15 cellular contexts compared by ENCODE assay signal in the genomic region with DNA sequence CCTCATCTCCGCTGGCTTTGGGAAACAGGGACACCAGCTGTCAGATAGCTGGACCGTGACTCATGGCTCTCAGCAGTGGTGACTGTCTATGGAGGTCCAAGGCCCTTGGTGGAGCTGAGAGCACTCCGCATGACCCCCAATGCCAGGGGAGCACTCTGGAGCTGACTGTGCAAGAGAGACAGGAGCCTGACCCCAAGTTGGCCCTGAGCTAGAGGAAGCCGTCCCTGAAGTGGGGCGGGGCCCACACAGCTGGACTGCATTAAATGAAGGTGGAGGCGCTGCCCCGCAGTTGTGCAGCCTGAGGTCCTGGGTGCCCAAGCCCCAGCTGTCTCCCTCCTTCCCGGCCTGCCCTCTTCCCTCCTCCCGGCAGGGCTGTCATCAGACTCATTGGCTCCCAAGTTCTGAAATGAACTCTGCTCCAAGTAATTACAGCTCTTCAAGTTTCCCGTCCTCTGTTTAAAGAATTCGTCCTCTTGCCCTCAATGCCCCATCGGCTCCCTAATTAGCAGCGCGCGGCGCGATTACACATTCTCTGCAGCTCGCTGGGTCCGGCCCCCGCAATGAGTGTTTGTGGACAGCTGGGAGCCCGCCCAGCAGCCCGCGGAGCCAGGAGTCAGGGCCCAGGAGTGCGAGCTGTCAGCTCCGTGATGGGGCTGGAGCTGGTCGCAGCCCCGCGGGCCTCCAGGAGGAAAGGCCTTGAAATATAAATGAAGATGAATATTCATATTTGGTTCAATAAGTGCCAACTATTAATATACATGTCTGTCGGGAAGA.
DNase-seq lines count a peak whose midpoint lies in the region; ATAC-seq, FAIRE-seq and TF ChIP-seq lines count a peak whose summit lies in the region.
"Had no signal": no experiment of that assay in that cellular context is flagged by ENCODE, and none has a peak within 500 bp of the region (broad histone marks: within the 10 kb centered on the region; RNA-seq: fewer than 3 reads in every experiment).

No MANE protein-coding gene starts in this region.

- peak overlapping the region; percentile 31 for H3K27ac ChIP-seq in neural progenitor cell
- no peak overlapping the region for H3K27ac ChIP-seq in upper lobe of right lung
- H3K27ac ChIP-seq: A549 had no signal

- H3K9me3 ChIP-seq in neural progenitor cell (ENCODE audit: low read depth): no peaks in the 10 kb centered on the region
- no peaks in the 10 kb centered on the region for H3K9me3 ChIP-seq in upper lobe of right lung
- H3K9me3 ChIP-seq: A549 had no signal

- no peak for ATAC-seq in activated naive CD8-positive, alpha-beta T cell treated with anti-CD3 and anti-CD28 coated beads, Interleukin-2, amount 10 ng/mL, durations not matched to agents 7 days and 5 days (ENCODE audit: low read depth)
- ATAC-seq in upper lobe of right lung (peak; percentile 27), HG03571 (IDR thresholded peaks at IDR 0.05; ENCODE audit: unreplicated experiment) (no peak)
- ATAC-seq: T-cell had no signal

- H2AFZ ChIP-seq in neural progenitor cell (replicated peaks): no peak overlapping the region

- H3K4me1 Mint-ChIP-seq in activated naive CD8-positive, alpha-beta T cell treated with anti-CD3 and anti-CD28 coated beads, Interleukin-2, amount 10 ng/mL, durations not matched to agents 7 days and 5 days: peaks cover 5% of the 10 kb centered on the region
- H3K4me1 Mint-ChIP-seq in activated naive CD8-positive, alpha-beta T cell treated with anti-CD3 and anti-CD28 coated beads for 36 hours: peaks cover 5% of the 10 kb centered on the region
- peaks cover 38% of the 10 kb centered on the region for H3K4me1 Mint-ChIP-seq in neural progenitor cell

- H3K4me3 ChIP-seq in fibroblast of villous mesenchyme (ENCODE audit: low read depth, low read length): no peak overlapping the region
- H3K4me3 ChIP-seq in neural progenitor cell: no peak overlapping the region
- H3K4me3 ChIP-seq in upper lobe of right lung: no peak overlapping the region
- H3K4me3 ChIP-seq: A549 had no signal

- H3K79me2 ChIP-seq in neural progenitor cell (ENCODE audit: low read depth): no peaks in the 10 kb centered on the region

- no peak for TF ChIP-seq CTCF in fibroblast of villous mesenchyme (IDR thresholded peaks at IDR 0.05; ENCODE audit: insufficient read depth, low read depth, low read length)
- no peak for TF ChIP-seq CTCF in neural progenitor cell (IDR thresholded peaks at IDR 0.05)
- TF ChIP-seq CTCF in upper lobe of right lung (IDR thresholded peaks at IDR 0.05): no peak
- TF ChIP-seq CTCF in D721Med (IDR thresholded peaks at IDR 0.05; ENCODE audit: insufficient read depth, missing control alignments): no peak

- H3K4me2 ChIP-seq in neural progenitor cell: peak overlapping the region; percentile 23
- H3K4me2 ChIP-seq: A549 had no signal

- H3F3A ChIP-seq in neural progenitor cell (ENCODE audit: low read depth): peaks cover 23% of the 10 kb centered on the region

- POLR2A ChIA-PET in activated naive CD8-positive, alpha-beta T cell treated with anti-CD3 and anti-CD28 coated beads, Interleukin-2, amount 10 ng/mL, durations not matched to agents 7 days and 5 days (lab: Charles Lee): no interaction called here

- H3K9ac ChIP-seq in neural progenitor cell: no peak overlapping the region

- intact Hi-C loops in upper lobe of right lung (cut with DNase I): no loop called here

- H3K4me1 ChIP-seq in neural progenitor cell (peaks cover 44% of the 10 kb centered on the region), upper lobe of right lung (no peaks in the 10 kb centered on the region)
- H3K4me1 ChIP-seq: A549 had no signal

- no peaks in the 10 kb centered on the region for H3K36me3 Mint-ChIP-seq in activated naive CD8-positive, alpha-beta T cell treated with anti-CD3 and anti-CD28 coated beads, Interleukin-2, amount 10 ng/mL, durations not matched to agents 7 days and 5 days
- H3K36me3 Mint-ChIP-seq in activated naive CD8-positive, alpha-beta T cell treated with anti-CD3 and anti-CD28 coated beads for 36 hours: no peaks in the 10 kb centered on the region
- H3K36me3 Mint-ChIP-seq in neural progenitor cell: no peaks in the 10 kb centered on the region
- H3K36me3 Mint-ChIP-seq: T-cell had no signal

- no peaks in the 10 kb centered on the region for H3K27me3 ChIP-seq in neural progenitor cell
- no peaks in the 10 kb centered on the region for H3K27me3 ChIP-seq in upper lobe of right lung

- peaks cover 20% of the 10 kb centered on the region for H3K27me3 Mint-ChIP-seq in activated naive CD8-positive, alpha-beta T cell treated with anti-CD3 and anti-CD28 coated beads, Interleukin-2, amount 10 ng/mL, durations not matched to agents 7 days and 5 days
- peaks cover 30% of the 10 kb centered on the region for H3K27me3 Mint-ChIP-seq in activated naive CD8-positive, alpha-beta T cell treated with anti-CD3 and anti-CD28 coated beads for 36 hours
- H3K27me3 Mint-ChIP-seq in neural progenitor cell (ENCODE audit: insufficient read depth, low read depth): peaks cover 5% of the 10 kb centered on the region

- H3K36me3 ChIP-seq in neural progenitor cell (no peaks in the 10 kb centered on the region), upper lobe of right lung (no peaks in the 10 kb centered on the region)

- H4K20me1 ChIP-seq in neural progenitor cell (ENCODE audit: low read depth): peaks cover 4% of the 10 kb centered on the region

- H3K4me3 Mint-ChIP-seq in activated naive CD8-positive, alpha-beta T cell treated with anti-CD3 and anti-CD28 coated beads, Interleukin-2, amount 10 ng/mL, durations not matched to agents 7 days and 5 days: no peak overlapping the region
- no peak overlapping the region for H3K4me3 Mint-ChIP-seq in activated naive CD8-positive, alpha-beta T cell treated with anti-CD3 and anti-CD28 coated beads for 36 hours
- H3K4me3 Mint-ChIP-seq in neural progenitor cell: no peak overlapping the region
- H3K4me3 Mint-ChIP-seq: activated CD4-positive, alpha-beta T cell treated with anti-CD3 and anti-CD28 coated beads, Interleukin-2, amount 10 ng/mL, durations not matched to agents 7 days and 5 days; activated T-helper 1 cell treated with anti-CD3 and anti-CD28 coated beads, Interleukin-12 subunit alpha, Interleukin-12 subunit beta, Interleukin-2, Interleukin-4 antibody, amounts not matched to agents 30 ng/mL and 10 ng/mL and 1 ng/mL, durations not matched to agents 14 hours and 24 hours and 36 hours; T-cell had no signal

- H3K27ac Mint-ChIP-seq in activated naive CD8-positive, alpha-beta T cell treated with anti-CD3 and anti-CD28 coated beads, Interleukin-2, amount 10 ng/mL, durations not matched to agents 7 days and 5 days: no peak overlapping the region
- H3K27ac Mint-ChIP-seq in activated naive CD8-positive, alpha-beta T cell treated with anti-CD3 and anti-CD28 coated beads for 36 hours: no peak overlapping the region
- H3K27ac Mint-ChIP-seq in neural progenitor cell: no peak overlapping the region
- H3K27ac Mint-ChIP-seq: activated CD4-positive, alpha-beta T cell treated with anti-CD3 and anti-CD28 coated beads, Interleukin-2, amount 10 ng/mL, durations not matched to agents 7 days and 5 days; activated T-helper 1 cell treated with anti-CD3 and anti-CD28 coated beads, Interleukin-12 subunit alpha, Interleukin-12 subunit beta, Interleukin-2, Interleukin-4 antibody, amounts not matched to agents 30 ng/mL and 10 ng/mL and 1 ng/mL, durations not matched to agents 14 hours and 24 hours and 36 hours; T-cell had no signal

- DNase-seq in activated naive CD8-positive, alpha-beta T cell treated with anti-CD3 and anti-CD28 coated beads, Interleukin-2, amount 10 ng/mL, durations not matched to agents 7 days and 5 days: peak; percentile 20
- no peak for DNase-seq in activated naive CD8-positive, alpha-beta T cell treated with anti-CD3 and anti-CD28 coated beads for 36 hours
- DNase-seq in fibroblast of villous mesenchyme (ENCODE audit: low read depth) (peak; percentile 7), neural progenitor cell (ENCODE audit: low spot score) (peak; percentile 67), upper lobe of right lung (peak; percentile 64), NCI-H82 (lab: John Stamatoyannopoulos, UW) (no peak), D721Med (ENCODE audit: insufficient read length, low spot score) (no peak)
- DNase-seq: activated CD4-positive, alpha-beta T cell treated with anti-CD3 and anti-CD28 coated beads, Interleukin-2, amount 10 ng/mL, durations not matched to agents 7 days and 5 days; Calu3; Kasumi-1; NCI-H2029 treated with DMSO at 0.1 percent for 48 hours; T-cell had no signal

- H3K9me3 Mint-ChIP-seq in activated naive CD8-positive, alpha-beta T cell treated with anti-CD3 and anti-CD28 coated beads, Interleukin-2, amount 10 ng/mL, durations not matched to agents 7 days and 5 days: no peaks in the 10 kb centered on the region
- H3K9me3 Mint-ChIP-seq in activated naive CD8-positive, alpha-beta T cell treated with anti-CD3 and anti-CD28 coated beads for 36 hours: no peaks in the 10 kb centered on the region
- H3K9me3 Mint-ChIP-seq in neural progenitor cell: no peaks in the 10 kb centered on the region
- H3K9me3 Mint-ChIP-seq: activated CD4-positive, alpha-beta T cell treated with anti-CD3 and anti-CD28 coated beads, Interleukin-2, amount 10 ng/mL, durations not matched to agents 7 days and 5 days; activated T-helper 1 cell treated with anti-CD3 and anti-CD28 coated beads, Interleukin-12 subunit alpha, Interleukin-12 subunit beta, Interleukin-2, Interleukin-4 antibody, amounts not matched to agents 30 ng/mL and 10 ng/mL and 1 ng/mL, durations not matched to agents 14 hours and 24 hours and 36 hours; T-cell had no signal

- FAIRE-seq in D721Med (lab: Jason Lieb, UNC): no peak
- FAIRE-seq: A549 had no signal

Comparison
In these comparisons a context has a peak if more than half of its experiments do, and no peak if none do; other contexts are left out.
1. DNase-seq: peak in activated naive CD8-positive, alpha-beta T cell treated with anti-CD3 and anti-CD28 coated beads, Interleukin-2, amount 10 ng/mL, durations not matched to agents 7 days and 5 days (single experiment), fibroblast of villous mesenchyme (single experiment), neural progenitor cell (single experiment) and upper lobe of right lung (single experiment); none in activated naive CD8-positive, alpha-beta T cell treated with anti-CD3 and anti-CD28 coated beads for 36 hours (single experiment), NCI-H82 (single experiment) and D721Med (single experiment).